ENCODE assay signal across 1 cellular context in the genomic region with DNA sequence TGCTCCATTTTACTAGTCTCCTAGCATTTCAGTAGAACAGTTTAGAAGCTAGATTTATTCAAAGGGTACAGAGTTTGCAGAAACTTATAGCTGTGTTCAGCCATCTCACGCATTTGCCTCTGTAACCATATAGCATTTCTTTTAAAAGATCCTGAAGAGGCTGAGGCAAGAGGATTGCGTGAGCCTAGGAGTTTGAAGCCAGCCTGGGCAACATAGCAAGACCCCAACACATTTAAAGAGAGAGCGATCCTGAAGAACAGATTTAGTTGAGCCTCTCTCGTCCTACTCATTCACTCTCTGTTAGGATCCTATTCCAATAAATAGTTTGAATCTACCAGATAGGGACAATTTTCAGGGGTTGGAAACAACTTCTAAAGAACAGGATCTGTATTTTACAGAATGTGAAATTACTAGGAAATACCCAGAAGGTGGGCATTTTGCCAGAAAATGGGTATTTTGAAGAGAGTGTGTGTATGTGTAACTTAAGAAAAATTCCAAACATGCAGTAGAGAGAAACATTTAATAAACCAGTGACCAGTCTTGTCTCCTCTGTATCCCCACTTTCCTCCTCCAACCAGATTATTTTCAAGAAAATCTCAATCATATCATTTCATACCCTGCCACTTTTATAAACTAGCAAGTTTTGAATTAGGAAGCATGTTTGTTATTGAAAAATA.
TF ChIP-seq lines count a peak whose summit lies in the region.

No MANE protein-coding gene starts in this region.

TF ChIP-seq in GM12878, 131 proteins besides CTCF, POLR2A, EP300 and RAD21 (continued from another document):
- TF ChIP-seq, protein P1, sequence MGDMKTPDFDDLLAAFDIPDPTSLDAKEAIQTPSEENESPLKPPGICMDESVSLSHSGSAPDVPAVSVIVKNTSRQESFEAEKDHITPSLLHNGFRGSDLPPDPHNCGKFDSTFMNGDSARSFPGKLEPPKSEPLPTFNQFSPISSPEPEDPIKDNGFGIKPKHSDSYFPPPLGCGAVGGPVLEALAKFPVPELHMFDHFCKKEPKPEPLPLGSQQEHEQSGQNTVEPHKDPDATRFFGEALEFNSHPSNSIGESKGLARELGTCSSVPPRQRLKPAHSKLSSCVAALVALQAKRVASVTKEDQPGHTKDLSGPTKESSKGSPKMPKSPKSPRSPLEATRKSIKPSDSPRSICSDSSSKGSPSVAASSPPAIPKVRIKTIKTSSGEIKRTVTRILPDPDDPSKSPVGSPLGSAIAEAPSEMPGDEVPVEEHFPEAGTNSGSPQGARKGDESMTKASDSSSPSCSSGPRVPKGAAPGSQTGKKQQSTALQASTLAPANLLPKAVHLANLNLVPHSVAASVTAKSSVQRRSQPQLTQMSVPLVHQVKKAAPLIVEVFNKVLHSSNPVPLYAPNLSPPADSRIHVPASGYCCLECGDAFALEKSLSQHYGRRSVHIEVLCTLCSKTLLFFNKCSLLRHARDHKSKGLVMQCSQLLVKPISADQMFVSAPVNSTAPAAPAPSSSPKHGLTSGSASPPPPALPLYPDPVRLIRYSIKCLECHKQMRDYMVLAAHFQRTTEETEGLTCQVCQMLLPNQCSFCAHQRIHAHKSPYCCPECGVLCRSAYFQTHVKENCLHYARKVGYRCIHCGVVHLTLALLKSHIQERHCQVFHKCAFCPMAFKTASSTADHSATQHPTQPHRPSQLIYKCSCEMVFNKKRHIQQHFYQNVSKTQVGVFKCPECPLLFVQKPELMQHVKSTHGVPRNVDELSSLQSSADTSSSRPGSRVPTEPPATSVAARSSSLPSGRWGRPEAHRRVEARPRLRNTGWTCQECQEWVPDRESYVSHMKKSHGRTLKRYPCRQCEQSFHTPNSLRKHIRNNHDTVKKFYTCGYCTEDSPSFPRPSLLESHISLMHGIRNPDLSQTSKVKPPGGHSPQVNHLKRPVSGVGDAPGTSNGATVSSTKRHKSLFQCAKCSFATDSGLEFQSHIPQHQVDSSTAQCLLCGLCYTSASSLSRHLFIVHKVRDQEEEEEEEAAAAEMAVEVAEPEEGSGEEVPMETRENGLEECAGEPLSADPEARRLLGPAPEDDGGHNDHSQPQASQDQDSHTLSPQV (IDR thresholded peaks at IDR 0.05), result no peak
- no peak for TF ChIP-seq ZNF622 (IDR thresholded peaks at IDR 0.05)
- TF ChIP-seq SIN3A (IDR thresholded peaks at IDR 0.05; ENCODE audit: low read depth, low read length), result no peak
